In the genomic region with DNA sequence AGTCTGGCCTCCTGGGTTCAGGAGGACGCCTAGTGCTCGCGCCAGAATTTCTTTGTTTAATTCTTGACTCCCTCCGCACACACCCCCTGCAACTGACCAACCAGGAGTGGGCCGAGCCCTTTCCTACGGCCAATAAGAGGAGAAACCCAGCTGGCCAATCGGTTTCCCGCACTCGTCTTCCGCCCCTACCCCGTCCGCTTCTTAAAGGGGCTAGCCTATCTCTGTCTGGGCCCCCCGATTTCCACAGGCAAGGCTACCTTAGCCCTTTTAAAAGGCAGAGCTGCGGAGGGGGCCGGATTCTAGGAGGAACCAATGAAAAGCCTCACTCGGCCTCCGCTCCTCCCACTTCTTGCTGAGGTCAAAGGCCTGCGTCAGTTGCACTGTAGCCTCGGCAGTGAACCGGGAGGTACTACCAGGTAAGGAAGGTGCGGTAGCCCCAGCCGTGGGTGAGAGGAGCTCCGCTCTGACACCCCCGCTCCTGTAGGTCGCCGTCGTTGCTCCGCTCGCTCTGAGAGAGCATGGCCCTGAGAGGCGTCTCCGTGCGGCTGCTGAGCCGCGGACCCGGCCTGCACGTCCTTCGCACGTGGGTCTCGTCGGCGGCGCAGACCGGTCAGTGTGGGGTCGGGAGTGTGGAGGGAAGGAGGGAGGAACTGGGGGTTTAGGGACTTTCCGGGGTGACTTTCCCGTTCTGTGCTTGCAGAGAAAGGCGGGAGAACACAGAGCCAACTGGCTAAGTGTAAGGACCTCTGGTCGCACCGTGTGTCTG, we compare ENCODE assay signal across 8 cellular contexts. TPM values are rescaled to one million over a fixed set of nuclear protein-coding genes. Genes with fewer than 3 reads are reported as not detected.
DNase-seq lines count a peak whose midpoint lies in the region; ATAC-seq lines count a peak whose summit lies in the region.

TSS of gene GCDH (plus strand) at position 374 of the 766 bp plus-strand sequence. CDS start at position 519, 145 bp downstream.

- H3K4me1 ChIP-seq in effector memory CD4-positive, alpha-beta T cell (ENCODE audit: control insufficient read depth, insufficient read depth, low read length, poor library complexity, severe bottlenecking), result peaks cover 9% of the 10 kb centered on the region

- DNase-seq in CMK (ENCODE audit: low read depth) (peak; percentile 96), HT1080 (ENCODE audit: low read depth) (peak; percentile 99), NOMO-1 treated with DMSO at 0.1 percent for 48 hours (lab: John Stamatoyannopoulos, UW; ENCODE audit: unreplicated experiment) (peak; percentile 100), lung microvascular endothelial cell (ENCODE audit: low read depth in 2 of 2) (peak; percentile 99)
- DNase-seq in activated CD8-positive, alpha-beta memory T cell treated with anti-CD3 and anti-CD28 coated beads for 4 hours (ENCODE audit: low read depth in 2 of 2), result peak; percentile 87 to 96
- DNase-seq in effector memory CD4-positive, alpha-beta T cell, result peak; percentile 91 to 96 (median 95)
- peak; percentile 91 to 97 (median 94) for DNase-seq in stimulated activated CD4-positive, alpha-beta T cell treated with anti-CD3 and anti-CD28 coated beads, TNF-alpha, amount 100 ng/mL, for 48 hours (ENCODE audit: low read depth in 3 of 3)

- no peaks in the 10 kb centered on the region for H3K27me3 ChIP-seq in effector memory CD4-positive, alpha-beta T cell (replicated peaks; ENCODE audit: control insufficient read depth, insufficient read depth, low read length, poor library complexity, severe bottlenecking)

- H3K4me3 ChIP-seq in effector memory CD4-positive, alpha-beta T cell (ENCODE audit: insufficient read depth, low read depth, low read length, poor library complexity, severe bottlenecking), result peak within 1 kb of the TSS; percentile 56

- ATAC-seq in GM19468 (IDR thresholded peaks at IDR 0.05; ENCODE audit: extremely low read depth, unreplicated experiment), result peak; percentile 60

- no peaks in the 10 kb centered on the region for H3K9me3 ChIP-seq in effector memory CD4-positive, alpha-beta T cell (ENCODE audit: control insufficient read depth, low read length)

- peak within 1 kb of the TSS; percentile 56 for H3K27ac ChIP-seq in effector memory CD4-positive, alpha-beta T cell (ENCODE audit: insufficient read depth, low read length, poor library complexity, severe bottlenecking)

- peaks cover 12% of the 10 kb centered on the region for H3K36me3 ChIP-seq in effector memory CD4-positive, alpha-beta T cell (ENCODE audit: control insufficient read depth, insufficient read depth, low read length)

RNA-seq across cellular contexts. Expression of gene GCDH, which starts in this region (rescaled TPM):
- total RNA-seq in HT1080 (2014; rRNA removed; shearing (Covaris generic)), result 29.0 and 29.7 TPM in 2 replicates
- 29.7 and 33.5 TPM in 2 replicates for polyA plus RNA-seq in HT1080 (2015; cell fraction: cytosol; rRNA removed)
- 43.8 and 47.1 TPM in 2 replicates for polyA plus RNA-seq in HT1080 (2015; cell fraction: nucleus; rRNA removed)
- 13.7 and 17.3 TPM in 2 replicates for total RNA-seq in lung microvascular endothelial cell

Comparison
In these comparisons a context has a peak if more than half of its experiments do, and no peak if none do; other contexts are left out.
1. Peak in every context shown above with its lines: DNase-seq, ATAC-seq, H3K4me3 ChIP-seq and H3K27ac ChIP-seq.